ENCODE assay signal across 1 cellular context in the genomic region with DNA sequence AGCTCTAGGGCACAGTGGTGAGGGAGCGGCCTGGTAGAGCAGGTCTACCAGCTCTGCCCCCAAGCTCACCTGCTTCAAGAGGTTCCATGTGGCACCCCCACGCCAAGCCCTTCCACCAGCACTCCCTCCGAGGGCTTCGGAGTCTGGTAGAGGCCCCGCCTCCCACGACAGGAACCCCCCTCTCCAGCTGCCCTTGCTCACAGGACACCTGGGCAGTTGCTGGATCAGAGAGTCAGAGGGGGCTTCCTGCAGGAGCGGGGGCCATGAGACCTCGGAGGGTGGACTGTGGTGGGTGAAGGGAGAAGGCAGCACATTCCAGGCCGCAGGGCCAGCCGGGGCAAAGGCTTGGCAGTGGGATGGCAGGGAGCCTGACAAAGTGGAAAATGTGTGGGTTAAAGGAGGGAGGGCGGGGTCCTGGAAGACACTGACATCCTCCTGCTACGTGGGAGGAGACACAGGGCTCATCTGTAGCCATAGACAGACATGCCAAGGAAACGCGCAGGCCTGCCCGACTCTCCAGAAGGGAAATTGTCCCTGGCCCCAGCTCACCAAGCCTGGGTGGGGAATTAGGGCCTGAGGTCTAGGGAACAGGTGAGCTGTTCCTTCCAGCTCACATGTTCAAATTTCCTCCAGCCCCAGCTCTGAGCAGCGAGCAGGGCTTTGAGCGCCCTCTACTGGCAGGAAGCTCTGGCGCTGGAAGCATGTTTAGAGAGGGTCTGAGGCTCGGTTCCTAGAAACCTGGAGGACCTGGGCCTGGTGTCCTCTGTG.
TF ChIP-seq lines count a peak whose summit lies in the region.

No MANE protein-coding gene starts in this region.

TF ChIP-seq in HEK293T, 16 proteins besides CTCF, POLR2A, EP300 and RAD21 (continued from another document):
- TF ChIP-seq, protein P1, sequence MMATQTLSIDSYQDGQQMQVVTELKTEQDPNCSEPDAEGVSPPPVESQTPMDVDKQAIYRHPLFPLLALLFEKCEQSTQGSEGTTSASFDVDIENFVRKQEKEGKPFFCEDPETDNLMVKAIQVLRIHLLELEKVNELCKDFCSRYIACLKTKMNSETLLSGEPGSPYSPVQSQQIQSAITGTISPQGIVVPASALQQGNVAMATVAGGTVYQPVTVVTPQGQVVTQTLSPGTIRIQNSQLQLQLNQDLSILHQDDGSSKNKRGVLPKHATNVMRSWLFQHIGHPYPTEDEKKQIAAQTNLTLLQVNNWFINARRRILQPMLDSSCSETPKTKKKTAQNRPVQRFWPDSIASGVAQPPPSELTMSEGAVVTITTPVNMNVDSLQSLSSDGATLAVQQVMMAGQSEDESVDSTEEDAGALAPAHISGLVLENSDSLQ (IDR thresholded peaks at IDR 0.05): no peak
- TF ChIP-seq TARDBP (IDR thresholded peaks at IDR 0.05) (no peak), FOXM1 (IDR thresholded peaks at IDR 0.05; ENCODE audit: borderline replicate concordance) (no peak)
TF ChIP-seq in HEK293T: peak in this region for 0.
